1 cellular context compared by ENCODE assay signal in genomic region chr5:170753311-170753710, GRCh38.
TF ChIP-seq lines count a peak whose summit lies in the region.

No MANE protein-coding gene starts in this region.

TF ChIP-seq in H1, 55 proteins besides CTCF, POLR2A, EP300 and RAD21:
- TF ChIP-seq EGR1 (IDR thresholded peaks at IDR 0.05; ENCODE audit: borderline replicate concordance, low read depth, low read length) (no peak), KDM4A (IDR thresholded peaks at IDR 0.05; ENCODE audit: low read depth, low read length, severe bottlenecking) (no peak), SUZ12 (IDR thresholded peaks at IDR 0.05; ENCODE audit: low read length) (no peak)
TF ChIP-seq in H1: peak in this region for 0.
